Comparison of ENCODE assay signal across 18 cellular contexts in genomic region chr1:165688046-165688445, GRCh38. TPM values are rescaled to one million over a fixed set of nuclear protein-coding genes. Genes with fewer than 3 reads are reported as not detected.
DNase-seq lines count a peak whose midpoint lies in the region; ATAC-seq and TF ChIP-seq lines count a peak whose summit lies in the region.
"Had no signal": no experiment of that assay in that cellular context is flagged by ENCODE, and none has a peak within 500 bp of the region (broad histone marks: within the 10 kb centered on the region; RNA-seq: fewer than 3 reads in every experiment).

No MANE protein-coding gene starts in this region.

- H3K27me3 Mint-ChIP-seq in activated T-cell treated with anti-CD3 and anti-CD28 coated beads, Interleukin-2, amount 50 U/mL, for 72 hours (ENCODE audit: low read depth), result no peaks in the 10 kb centered on the region
- peaks cover 2% of the 10 kb centered on the region for H3K27me3 Mint-ChIP-seq in glutamatergic neuron (ENCODE audit: unreplicated experiment)
- H3K27me3 Mint-ChIP-seq: CD4-positive, CD25-positive, alpha-beta regulatory T cell; CD8-positive, alpha-beta memory T cell had no signal

- peaks cover 47% of the 10 kb centered on the region for H3K4me1 Mint-ChIP-seq in activated T-cell treated with anti-CD3 and anti-CD28 coated beads, Interleukin-2, amount 50 U/mL, for 72 hours (ENCODE audit: low read depth)
- H3K4me1 Mint-ChIP-seq in glutamatergic neuron (ENCODE audit: low read depth, unreplicated experiment), result no peaks in the 10 kb centered on the region

- H3K9me3 Mint-ChIP-seq in activated T-cell treated with anti-CD3 and anti-CD28 coated beads, Interleukin-2, amount 50 U/mL, for 72 hours, result no peaks in the 10 kb centered on the region
- no peaks in the 10 kb centered on the region for H3K9me3 Mint-ChIP-seq in glutamatergic neuron (ENCODE audit: unreplicated experiment)
- H3K9me3 Mint-ChIP-seq: CD8-positive, alpha-beta memory T cell had no signal

- 66 to 69% methylated on average over 5 of the region's 5 CpGs for WGBS in thyroid gland, 2 donors

- DNase-seq in activated T-cell treated with anti-CD3 and anti-CD28 coated beads, Interleukin-2, amount 50 U/mL, for 72 hours, result no peak
- DNase-seq in activated T-cell treated with anti-CD3 and anti-CD28 coated beads, Interleukin-2, amount 50 U/mL, for 48 hours, result no peak
- DNase-seq in left kidney (ENCODE audit: low read depth, low spot score) (peak; percentile 56), thyroid gland (peak; percentile 21 to 43), C1 segment of cervical spinal cord (lab: John Stamatoyannopoulos, UW) (no peak), glutamatergic neuron (no peak)
- DNase-seq: 8988T; CD4-positive, CD25-positive, alpha-beta regulatory T cell; CD8-positive, alpha-beta memory T cell; COR-L47; DMS 273 treated with DMSO at 0.1 percent for 48 hours; DMS53; DND-41; EL; H9 had no signal

- H3K4me1 ChIP-seq in thyroid gland, result peaks cover 6 to 13% of the 10 kb centered on the region in 2 donors

- no peak for ATAC-seq in activated T-cell treated with anti-CD3 and anti-CD28 coated beads, Interleukin-2, amount 50 U/mL, for 72 hours (replicated peaks in 1 of 2)
- ATAC-seq: GM12878 had no signal

- no peak overlapping the region for H3K4me3 ChIP-seq in thyroid gland (replicated peaks in 1 of 3)
- H3K4me3 ChIP-seq: BLaER1 treated with 17β-estradiol and CSF1 and Interleukin-3, amounts not matched to agents 10 nM and 100 nM; GM12878 had no signal

- TF ChIP-seq POLR2A in thyroid gland (IDR thresholded peaks at IDR 0.05), result no peak

- H3K27me3 ChIP-seq in thyroid gland, result no peaks in the 10 kb centered on the region
- H3K27me3 ChIP-seq: BLaER1 treated with 17β-estradiol and CSF1 and Interleukin-3, amounts not matched to agents 10 nM and 100 nM had no signal

- H3K4me3 Mint-ChIP-seq in activated T-cell treated with anti-CD3 and anti-CD28 coated beads, Interleukin-2, amount 50 U/mL, for 72 hours, result no peak overlapping the region
- no peak overlapping the region for H3K4me3 Mint-ChIP-seq in glutamatergic neuron (ENCODE audit: unreplicated experiment)
- H3K4me3 Mint-ChIP-seq: H9 had no signal

- no peaks in the 10 kb centered on the region for H3K9me3 ChIP-seq in thyroid gland

- peaks cover 15 to 31% of the 10 kb centered on the region in 2 donors for H3K36me3 Mint-ChIP-seq in activated T-cell treated with anti-CD3 and anti-CD28 coated beads, Interleukin-2, amount 50 U/mL, for 72 hours (ENCODE audit: insufficient read depth in 2 of 2)
- H3K36me3 Mint-ChIP-seq in glutamatergic neuron (ENCODE audit: unreplicated experiment), result peaks cover 15% of the 10 kb centered on the region

- H3K36me3 ChIP-seq in thyroid gland, result no peaks in the 10 kb centered on the region

- H3K27ac Mint-ChIP-seq in activated T-cell treated with anti-CD3 and anti-CD28 coated beads, Interleukin-2, amount 50 U/mL, for 72 hours, result peak overlapping the region; percentile 46
- H3K27ac Mint-ChIP-seq in glutamatergic neuron (ENCODE audit: unreplicated experiment), result no peak overlapping the region

- intact Hi-C loops in thyroid gland (cut with DNase I), result no loop called here

- no peak for TF ChIP-seq CTCF in VCaP (conservative IDR thresholded peaks at IDR 0.05)
- no peak for TF ChIP-seq CTCF in thyroid gland (IDR thresholded peaks at IDR 0.05)
- no peak for TF ChIP-seq CTCF in glutamatergic neuron (IDR thresholded peaks at IDR 0.05; ENCODE audit: partially characterized antibody, unreplicated experiment)

- H3K27ac ChIP-seq in VCaP (peak overlapping the region; percentile 79), thyroid gland (no peak overlapping the region)
- H3K27ac ChIP-seq: BLaER1 treated with 17β-estradiol and CSF1 and Interleukin-3, amounts not matched to agents 10 nM and 100 nM had no signal

RNA-seq across cellular contexts. Expression of gene ALDH9A1, which starts 10.3 kb away (rescaled TPM):
- 10 to 100 TPM; 28.0 to 38.8 TPM for total RNA-seq in activated T-cell treated with anti-CD3 and anti-CD28 coated beads, Interleukin-2, amount 50 U/mL, for 72 hours
- total RNA-seq in thyroid gland (100 to 1,000 TPM in 3 of 4 donors, 10 to 100 TPM in 1; 99.7 to 348 (median 192) TPM), glutamatergic neuron (ENCODE audit: unreplicated experiment) (19.8 TPM)

RNA-seq across cellular contexts. Expression of gene MGST3, which starts 57.0 kb away (rescaled TPM):
- 10 to 100 TPM; 32.9 to 48.5 TPM for total RNA-seq in activated T-cell treated with anti-CD3 and anti-CD28 coated beads, Interleukin-2, amount 50 U/mL, for 72 hours
- 100 to 1,000 TPM; 146 to 366 (median 307) TPM for total RNA-seq in thyroid gland
- total RNA-seq in glutamatergic neuron (ENCODE audit: unreplicated experiment), result 128 TPM

Comparison
In these comparisons a context has a peak if more than half of its experiments do, and no peak if none do; other contexts are left out.
1. DNase-seq: peak in left kidney (single experiment) and thyroid gland (2 of 2); none in activated T-cell treated with anti-CD3 and anti-CD28 coated beads, Interleukin-2, amount 50 U/mL, for 72 hours (0 of 2), activated T-cell treated with anti-CD3 and anti-CD28 coated beads, Interleukin-2, amount 50 U/mL, for 48 hours (0 of 2), C1 segment of cervical spinal cord (0 of 14) and glutamatergic neuron (single experiment).